20 cellular contexts compared by ENCODE assay signal in genomic region chr7:69610675-69611037, GRCh38.
"Had no signal": no experiment of that assay in that cellular context is flagged by ENCODE, and none has a peak within 500 bp of the region (broad histone marks: within the 10 kb centered on the region; RNA-seq: fewer than 3 reads in every experiment).

No MANE protein-coding gene starts in this region.

- H3K9me3 Mint-ChIP-seq: activated naive CD4-positive, alpha-beta T cell treated with anti-CD3 and anti-CD28 coated beads, Interleukin-2, amount 50 U/mL, for 72 hours; activated T-cell treated with anti-CD3 and anti-CD28 coated beads, Interleukin-2, amount 50 U/mL, for 4 hours; central memory CD8-positive, alpha-beta T cell; effector memory CD8-positive, alpha-beta T cell; neural crest cell had no signal

- H2AFZ ChIP-seq: hepatocyte had no signal

- H3K36me3 ChIP-seq: gastrocnemius medialis, spleen, suprapubic skin, upper lobe of left lung had no signal

- H3K4me3 Mint-ChIP-seq: activated T-cell treated with anti-CD3 and anti-CD28 coated beads, Interleukin-2, amount 50 U/mL, for 4 hours; central memory CD8-positive, alpha-beta T cell; effector memory CD8-positive, alpha-beta T cell; neural crest cell had no signal

- H3K27ac Mint-ChIP-seq: activated naive CD4-positive, alpha-beta T cell treated with anti-CD3 and anti-CD28 coated beads, Interleukin-2, amount 50 U/mL, for 72 hours; effector memory CD8-positive, alpha-beta T cell had no signal

- H3K27me3 ChIP-seq: body of pancreas, gastrocnemius medialis, spleen, suprapubic skin, upper lobe of left lung had no signal

- H3K9me3 ChIP-seq: body of pancreas, gastrocnemius medialis, spleen, suprapubic skin, upper lobe of left lung had no signal

- ATAC-seq: activated CD4-positive, CD25-positive, alpha-beta regulatory T cell treated with anti-CD3 and anti-CD28 coated beads, Interleukin-2, amount 50 U/mL, for 24 hours; activated naive CD4-positive, alpha-beta T cell treated with anti-CD3 and anti-CD28 coated beads, Interleukin-2, amount 50 U/mL, for 72 hours; activated T-cell treated with anti-CD3 and anti-CD28 coated beads, Interleukin-2, amount 50 U/mL, for 4 hours; body of pancreas; effector memory CD8-positive, alpha-beta T cell; gastrocnemius medialis; sciatic nerve had no signal

- H3K4me1 ChIP-seq: body of pancreas, spleen had no signal

- H3K4me3 ChIP-seq: body of pancreas, gastrocnemius medialis, hepatocyte, spleen, suprapubic skin, upper lobe of left lung had no signal

- H3K27ac ChIP-seq: body of pancreas, epithelial cell of prostate, gastrocnemius medialis, hepatocyte, spleen, suprapubic skin, upper lobe of left lung had no signal

- H3K4me2 ChIP-seq: hepatocyte had no signal

- H3K4me1 Mint-ChIP-seq: central memory CD8-positive, alpha-beta T cell had no signal

- H3K27me3 Mint-ChIP-seq: central memory CD8-positive, alpha-beta T cell; effector memory CD8-positive, alpha-beta T cell had no signal

- H3K36me3 Mint-ChIP-seq: activated naive CD4-positive, alpha-beta T cell treated with anti-CD3 and anti-CD28 coated beads, Interleukin-2, amount 50 U/mL, for 72 hours had no signal

- DNase-seq: activated CD4-positive, alpha-beta T cell treated with anti-CD3 and anti-CD28 coated beads, Interleukin-2, amount 50 U/mL, for 4 hours; activated effector memory CD4-positive, alpha-beta T cell treated with anti-CD3 and anti-CD28 coated beads, Interleukin-2, amount 50 U/mL, for 16 hours; activated T-cell treated with anti-CD3 and anti-CD28 coated beads, Interleukin-2, amount 50 U/mL, for 4 hours; amniotic stem cell; body of pancreas; cortex of kidney; effector memory CD8-positive, alpha-beta T cell; gastrocnemius medialis; kidney glomerular epithelial cell; spleen; stimulated activated naive CD4-positive, alpha-beta T cell treated with Interleukin-2 at 50 U/mL for 16 hours; upper lobe of left lung had no signal
